ENCODE assay signal across 1 cellular context in the genomic region with DNA sequence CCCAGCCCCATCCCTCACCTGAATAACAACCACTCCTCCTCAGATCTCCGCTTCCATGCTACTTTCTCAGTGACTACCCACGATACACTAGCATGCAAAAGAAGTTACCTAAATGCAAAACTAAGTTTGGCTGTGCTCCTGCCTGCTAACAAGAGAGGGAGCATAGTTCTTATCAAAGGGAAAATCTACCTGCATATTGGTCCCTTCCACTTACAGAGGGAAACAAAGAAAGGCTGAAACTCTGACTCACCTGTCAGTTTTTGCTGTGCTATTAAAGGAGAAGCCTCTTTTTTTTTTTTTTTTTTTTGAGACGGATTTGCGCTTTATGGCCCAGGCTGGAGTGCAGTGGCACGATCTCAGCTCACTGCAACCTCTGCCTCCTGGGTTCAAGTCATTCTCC.
TF ChIP-seq lines count a peak whose summit lies in the region.

No MANE protein-coding gene starts in this region.

TF ChIP-seq in HepG2, 621 proteins besides CTCF, POLR2A, EP300 and RAD21:
- TF ChIP-seq ZFP91 (CRISPR knock-in tag; IDR thresholded peaks at IDR 0.05; ENCODE audit: borderline replicate concordance) (no peak), ZNF12 (CRISPR knock-in tag; IDR thresholded peaks at IDR 0.05) (no peak), ZNF382 (CRISPR knock-in tag; IDR thresholded peaks at IDR 0.05; ENCODE audit: borderline replicate concordance) (no peak), TSC22D2 (CRISPR knock-in tag; IDR thresholded peaks at IDR 0.05; ENCODE audit: borderline replicate concordance) (no peak), BCL3 (CRISPR knock-in tag; IDR thresholded peaks at IDR 0.05) (no peak), SOX13 (IDR thresholded peaks at IDR 0.05) (no peak), SOX13 (CRISPR knock-in tag; conservative IDR thresholded peaks at IDR 0.05 in 1 of 2, IDR thresholded peaks at IDR 0.05 in 1 of 2) (no peak), HBP1 (CRISPR knock-in tag; IDR thresholded peaks at IDR 0.05; ENCODE audit: low read depth) (no peak), HNRNPL (IDR thresholded peaks at IDR 0.05; ENCODE audit: low read depth, low read length) (no peak), KLF13 (CRISPR knock-in tag; IDR thresholded peaks at IDR 0.05) (no peak), MIXL1 (CRISPR knock-in tag; IDR thresholded peaks at IDR 0.05) (no peak), ZBTB37 (CRISPR knock-in tag; IDR thresholded peaks at IDR 0.05) (no peak), FOSL1 (CRISPR knock-in tag; IDR thresholded peaks at IDR 0.05; ENCODE audit: borderline replicate concordance) (no peak)
